ENCODE assay signal across 1 cellular context in genomic region chr17:75026650-75027049, GRCh38. TPM values are rescaled to one million over a fixed set of nuclear protein-coding genes. Genes with fewer than 3 reads are reported as not detected.
"Had no signal": no experiment of that assay in that cellular context is flagged by ENCODE, and none has a peak within 500 bp of the region (broad histone marks: within the 10 kb centered on the region; RNA-seq: fewer than 3 reads in every experiment).

No MANE protein-coding gene starts in this region.

RNA-seq across cellular contexts. Expression of gene HID1, which starts 54.1 kb away (rescaled TPM):
- total RNA-seq: activated CD4-positive, alpha-beta T cell treated with anti-CD3 and anti-CD28 coated beads, Interleukin-2, amount 10 ng/mL, durations not matched to agents 24 days and 14 days had no signal
